In genomic region chrX:132590350-132591026, GRCh38 we compare ENCODE assay signal across 1 cellular context.
A peak's percentile ranks its signal among the peaks of the same experiment; 100 is the strongest.
TF ChIP-seq lines count a peak whose summit lies in the region.

No MANE protein-coding gene starts in this region.

TF ChIP-seq in HepG2, 621 proteins besides CTCF, POLR2A, EP300 and RAD21 (continued from another document):
- TF ChIP-seq PBX2 (CRISPR knock-in tag; IDR thresholded peaks at IDR 0.05) (peak; percentile 12; the same call in 1 of the 2 replicates), HDAC1 (CRISPR knock-in tag; IDR thresholded peaks at IDR 0.05) (peak; percentile 92), ZNF782 (CRISPR knock-in tag; IDR thresholded peaks at IDR 0.05; ENCODE audit: borderline replicate concordance) (0 out of 2 replicates have a peak, but pooled peaks have one; percentile 41), MAF1 (CRISPR knock-in tag; IDR thresholded peaks at IDR 0.05; ENCODE audit: borderline replicate concordance) (no peak), REST (IDR thresholded peaks at IDR 0.05; ENCODE audit: borderline replicate concordance in 1 of 2, low read depth in 1 of 2, low read length in 2 of 2) (peak in 1 of 2 experiments; percentile 82; a peak in 2 of 4 replicates)
- TF ChIP-seq, protein P1, sequence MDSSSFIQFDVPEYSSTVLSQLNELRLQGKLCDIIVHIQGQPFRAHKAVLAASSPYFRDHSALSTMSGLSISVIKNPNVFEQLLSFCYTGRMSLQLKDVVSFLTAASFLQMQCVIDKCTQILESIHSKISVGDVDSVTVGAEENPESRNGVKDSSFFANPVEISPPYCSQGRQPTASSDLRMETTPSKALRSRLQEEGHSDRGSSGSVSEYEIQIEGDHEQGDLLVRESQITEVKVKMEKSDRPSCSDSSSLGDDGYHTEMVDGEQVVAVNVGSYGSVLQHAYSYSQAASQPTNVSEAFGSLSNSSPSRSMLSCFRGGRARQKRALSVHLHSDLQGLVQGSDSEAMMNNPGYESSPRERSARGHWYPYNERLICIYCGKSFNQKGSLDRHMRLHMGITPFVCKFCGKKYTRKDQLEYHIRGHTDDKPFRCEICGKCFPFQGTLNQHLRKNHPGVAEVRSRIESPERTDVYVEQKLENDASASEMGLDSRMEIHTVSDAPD (CRISPR knock-in tag; IDR thresholded peaks at IDR 0.05): peak; percentile 24; the same call in 1 of the 2 replicates
TF ChIP-seq in HepG2: peak in this region for 222.
